Comparison of ENCODE assay signal across 31 cellular contexts in the genomic region with DNA sequence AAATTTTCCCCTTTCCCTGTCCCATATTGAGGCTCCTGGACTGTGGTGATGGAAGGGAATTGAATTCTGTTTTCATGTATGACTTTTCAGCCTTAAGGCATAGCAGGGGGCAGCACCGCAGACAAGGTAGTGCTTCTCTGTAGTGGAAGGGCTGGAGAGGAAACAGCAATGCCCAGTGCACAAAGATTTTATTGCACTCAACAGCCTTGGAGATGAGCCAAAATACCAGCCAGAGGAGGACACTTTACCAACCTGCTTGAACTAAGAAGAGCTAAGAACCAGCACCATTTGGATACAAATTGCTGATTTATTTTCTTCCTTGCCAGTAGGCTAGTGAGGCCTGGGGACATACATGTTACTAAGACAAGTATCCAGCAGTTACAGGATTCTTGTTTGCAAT.
A peak's percentile ranks its signal among the peaks of the same experiment; 100 is the strongest.
DNase-seq lines count a peak whose midpoint lies in the region; ATAC-seq, FAIRE-seq and TF ChIP-seq lines count a peak whose summit lies in the region.
"Had no signal": no experiment of that assay in that cellular context is flagged by ENCODE, and none has a peak within 500 bp of the region (broad histone marks: within the 10 kb centered on the region; RNA-seq: fewer than 3 reads in every experiment).

No MANE protein-coding gene starts in this region.

- no peaks in the 10 kb centered on the region for H3K36me3 Mint-ChIP-seq in activated CD8-positive, alpha-beta T cell treated with anti-CD3 and anti-CD28 coated beads for 36 hours (ENCODE audit: low read depth)

- H3K27ac Mint-ChIP-seq in activated CD8-positive, alpha-beta T cell treated with anti-CD3 and anti-CD28 coated beads for 36 hours: no peak overlapping the region
- H3K27ac Mint-ChIP-seq: activated CD4-positive, alpha-beta memory T cell treated with anti-CD3 and anti-CD28 coated beads, Interleukin-2, amount 10 ng/mL, durations not matched to agents 7 days and 5 days; activated T-helper 17 cell treated with anti-CD3 and anti-CD28 coated beads, Interleukin-2, amount 50 U/mL, for 72 hours; mesothelial cell of epicardium had no signal

- H3K36me3 ChIP-seq in small intestine (ENCODE audit: control insufficient read depth in 2 of 2, insufficient read depth in 2 of 2, low read length in 2 of 2): no peaks in the 10 kb centered on the region
- H3K36me3 ChIP-seq: heart right ventricle, Peyer's patch, suprapubic skin had no signal

- intact Hi-C loops in activated CD8-positive, alpha-beta T cell treated with anti-CD3 and anti-CD28 coated beads for 36 hours (cut with micrococcal nuclease): no loop called here

- H3K27ac ChIP-seq in VCaP (peak overlapping the region; percentile 19; the same call in 1 of the 2 replicates), small intestine (ENCODE audit: low read depth in 1 of 2, low read length in 1 of 2) (no peak overlapping the region)
- H3K27ac ChIP-seq: body of pancreas, heart right ventricle, Peyer's patch, suprapubic skin had no signal

- FAIRE-seq in small intestine (lab: Jason Lieb, UNC): no peak
- FAIRE-seq: keratinocyte had no signal

- H3K9me3 Mint-ChIP-seq in activated CD8-positive, alpha-beta T cell treated with anti-CD3 and anti-CD28 coated beads for 36 hours: peaks cover 4% of the 10 kb centered on the region
- H3K9me3 Mint-ChIP-seq: activated T-helper 17 cell treated with anti-CD3 and anti-CD28 coated beads, Interleukin-2, amount 50 U/mL, for 72 hours had no signal

- H3K27me3 Mint-ChIP-seq in activated CD8-positive, alpha-beta T cell treated with anti-CD3 and anti-CD28 coated beads for 36 hours: no peaks in the 10 kb centered on the region
- H3K27me3 Mint-ChIP-seq: activated T-helper 17 cell treated with anti-CD3 and anti-CD28 coated beads, Interleukin-2, amount 50 U/mL, for 72 hours had no signal

- no peaks in the 10 kb centered on the region for H3K27me3 ChIP-seq in small intestine (ENCODE audit: control insufficient read depth in 2 of 2, insufficient read depth in 2 of 2, low read length in 2 of 2)
- H3K27me3 ChIP-seq: body of pancreas, heart right ventricle, Peyer's patch, suprapubic skin had no signal

- no peak overlapping the region for H3K4me3 ChIP-seq in small intestine (ENCODE audit: low read depth in 1 of 2, low read length in 2 of 2)
- H3K4me3 ChIP-seq: body of pancreas, heart right ventricle, Peyer's patch, suprapubic skin had no signal

- no peak for TF ChIP-seq CTCF in VCaP (conservative IDR thresholded peaks at IDR 0.05)
- no peak for TF ChIP-seq CTCF in activated CD8-positive, alpha-beta T cell treated with anti-CD3 and anti-CD28 coated beads for 36 hours (IDR thresholded peaks at IDR 0.05)

- H3K9me3 ChIP-seq in small intestine (ENCODE audit: control insufficient read depth, low read depth): no peaks in the 10 kb centered on the region
- H3K9me3 ChIP-seq: body of pancreas, suprapubic skin had no signal

- POLR2A ChIA-PET in activated CD8-positive, alpha-beta T cell treated with anti-CD3 and anti-CD28 coated beads for 36 hours (lab: Charles Lee): no interaction called here

- no peak overlapping the region for H3K4me3 Mint-ChIP-seq in activated CD8-positive, alpha-beta T cell treated with anti-CD3 and anti-CD28 coated beads for 36 hours
- H3K4me3 Mint-ChIP-seq: activated CD4-positive, alpha-beta memory T cell treated with anti-CD3 and anti-CD28 coated beads, Interleukin-2, amount 10 ng/mL, durations not matched to agents 7 days and 5 days; activated T-helper 17 cell treated with anti-CD3 and anti-CD28 coated beads, Interleukin-2, amount 50 U/mL, for 72 hours; mesothelial cell of epicardium; naive B cell had no signal

- H3K4me1 ChIP-seq in small intestine (ENCODE audit: control insufficient read depth in 2 of 2, insufficient read depth in 1 of 2, low read depth in 1 of 2, low read length in 1 of 2): no peaks in the 10 kb centered on the region
- H3K4me1 ChIP-seq: body of pancreas, Caco-2, heart right ventricle, Peyer's patch, suprapubic skin had no signal

- no peaks in the 10 kb centered on the region for H3K4me1 Mint-ChIP-seq in activated CD8-positive, alpha-beta T cell treated with anti-CD3 and anti-CD28 coated beads for 36 hours (ENCODE audit: low read depth)
- H3K4me1 Mint-ChIP-seq: activated CD4-positive, alpha-beta memory T cell treated with anti-CD3 and anti-CD28 coated beads, Interleukin-2, amount 10 ng/mL, durations not matched to agents 7 days and 5 days; activated T-helper 17 cell treated with anti-CD3 and anti-CD28 coated beads, Interleukin-2, amount 50 U/mL, for 72 hours; naive B cell had no signal

- no peak for ATAC-seq in activated CD8-positive, alpha-beta T cell treated with anti-CD3 and anti-CD28 coated beads for 36 hours
- ATAC-seq: activated T-helper 17 cell treated with anti-CD3 and anti-CD28 coated beads, Interleukin-2, amount 50 U/mL, for 72 hours; body of pancreas; esophagus mucosa; heart right ventricle; right cardiac atrium had no signal

- 27 to 94% (median 56%) methylated on average over 1 of the region's 1 CpG for WGBS in small intestine, 3 donors

- CTCF ChIA-PET in activated CD8-positive, alpha-beta T cell treated with anti-CD3 and anti-CD28 coated beads for 36 hours (lab: Charles Lee): no interaction called here

- DNase-seq in DMS153 treated with DMSO at 0.1 percent for 48 hours (lab: John Stamatoyannopoulos, UW; ENCODE audit: unreplicated experiment) (peak; percentile 44), NCI-H1092 (lab: John Stamatoyannopoulos, UW) (peak; percentile 7), NCI-H345 (lab: John Stamatoyannopoulos, UW) (peak; percentile 75), small intestine (no peak), AML-193 (lab: John Stamatoyannopoulos, UW) (no peak), NCI-H2227 treated with DMSO at 0.1 percent for 48 hours (lab: John Stamatoyannopoulos, UW) (no peak)
- no peak for DNase-seq in activated CD8-positive, alpha-beta T cell treated with anti-CD3 and anti-CD28 coated beads for 36 hours
- DNase-seq: activated CD4-positive, alpha-beta memory T cell treated with anti-CD3 and anti-CD28 coated beads, Interleukin-2, amount 10 ng/mL, durations not matched to agents 7 days and 5 days; activated naive CD4-positive, alpha-beta T cell treated with anti-CD3 and anti-CD28 coated beads, Interleukin-2, amount 50 U/mL, for 16 hours; body of pancreas; C1 segment of cervical spinal cord; Caco-2; dermis blood vessel endothelial cell; EL; HCEC 1CT; heart right ventricle; Karpas-422; naive B cell; NCI-H1694; NCI-H524 treated with DMSO at 0.1 percent for 48 hours; Peyer's patch; right cardiac atrium; stimulated activated CD4-positive, alpha-beta T cell treated with anti-CD3 and anti-CD28 coated beads, Interleukin-1b, Interleukin-23, amount 100 ng/mL, for 48 hours; stimulated activated naive CD4-positive, alpha-beta T cell treated with Interleukin-2 at 50 U/mL for 16 hours; SW 1271 had no signal

Comparison
In these comparisons a context has a peak if more than half of its experiments do, and no peak if none do; other contexts are left out.
1. DNase-seq: peak in DMS153 treated with DMSO at 0.1 percent for 48 hours (single experiment), NCI-H1092 (single experiment) and NCI-H345 (single experiment); none in small intestine (single experiment), activated CD8-positive, alpha-beta T cell treated with anti-CD3 and anti-CD28 coated beads for 36 hours (single experiment), AML-193 (0 of 2) and NCI-H2227 treated with DMSO at 0.1 percent for 48 hours (single experiment).